10 cellular contexts compared by ENCODE assay signal in genomic region chr2:65382323-65382722, GRCh38. TPM values are rescaled to one million over a fixed set of nuclear protein-coding genes. Genes with fewer than 3 reads are reported as not detected.
A peak's percentile ranks its signal among the peaks of the same experiment; 100 is the strongest.
DNase-seq lines count a peak whose midpoint lies in the region; ATAC-seq, FAIRE-seq and TF ChIP-seq lines count a peak whose summit lies in the region.
"Had no signal": no experiment of that assay in that cellular context is flagged by ENCODE, and none has a peak within 500 bp of the region (broad histone marks: within the 10 kb centered on the region; RNA-seq: fewer than 3 reads in every experiment).

No MANE protein-coding gene starts in this region.

- no peaks in the 10 kb centered on the region for H3K27me3 ChIP-seq in KMS-11 (ENCODE audit: insufficient read depth, low read depth)
- no peaks in the 10 kb centered on the region for H3K27me3 ChIP-seq in pancreas
- no peaks in the 10 kb centered on the region for H3K27me3 ChIP-seq in A673 (replicated peaks; ENCODE audit: insufficient read depth, low read depth, low read length, poor library complexity)
- no peaks in the 10 kb centered on the region for H3K27me3 ChIP-seq in H7 (ENCODE audit: control insufficient read depth, insufficient read depth, low read length)

- no peaks in the 10 kb centered on the region for H4K20me1 ChIP-seq in KMS-11 (ENCODE audit: insufficient read depth)

- peak; percentile 33 for DNase-seq in AG10803 (ENCODE audit: low read depth)
- no peak for DNase-seq in chondrocyte (ENCODE audit: low spot score)
- DNase-seq in pancreas: no peak
- no peak for DNase-seq in NK-92 (lab: John Stamatoyannopoulos, UW; ENCODE audit: unreplicated experiment)
- no peak for DNase-seq in putamen (ENCODE audit: low spot score)
- DNase-seq in A673 (ENCODE audit: low spot score): no peak
- no peak for DNase-seq in H7

- peak overlapping the region; percentile 77 for H3K4me2 ChIP-seq in KMS-11

- H3K4me3 Mint-ChIP-seq in chondrocyte (ENCODE audit: unreplicated experiment): no peak overlapping the region
- H3K4me3 Mint-ChIP-seq: nephron progenitor cell had no signal

- FAIRE-seq in pancreas (lab: Jason Lieb, UNC): no peak
- FAIRE-seq: D721Med had no signal

- BruUV-seq in A673 (replicated peaks; lab: Mats Ljungman, UMichigan): no TSS peak

- no peak overlapping the region for H2AFZ ChIP-seq in KMS-11 (ENCODE audit: low read depth)

- peaks cover 58% of the 10 kb centered on the region for H3K79me2 ChIP-seq in KMS-11 (ENCODE audit: insufficient read depth, low read depth)

- no peaks in the 10 kb centered on the region for H3K9me3 ChIP-seq in pancreas
- no peaks in the 10 kb centered on the region for H3K9me3 ChIP-seq in A673 (ENCODE audit: low read depth, low read length, poor library complexity, severe bottlenecking)

- ATAC-seq in pancreas: peak in 1 of 4 donors; percentile 7

- CTCF ChIA-PET in A673 (lab: Charles Lee): no interaction called here

- H3K27ac ChIP-seq in KMS-11: peak overlapping the region; percentile 83
- H3K27ac ChIP-seq in pancreas: peak overlapping the region; percentile 64 to 76 (median 71)
- H3K27ac ChIP-seq in A673 (ENCODE audit: low read depth, low read length, poor library complexity, severe bottlenecking): no peak overlapping the region

- POLR2A ChIA-PET in A673 (lab: Charles Lee; ENCODE audit: low non-redundant PET): no interaction called here

- no peaks in the 10 kb centered on the region for H3K9me3 Mint-ChIP-seq in chondrocyte (ENCODE audit: low read depth)
- H3K9me3 Mint-ChIP-seq: nephron progenitor cell had no signal

- peak overlapping the region; percentile 86 for H3K27ac Mint-ChIP-seq in chondrocyte (ENCODE audit: unreplicated experiment)

- H3K9ac ChIP-seq in KMS-11: peak overlapping the region; percentile 2; the same call in 1 of the 2 replicates

- intact Hi-C loops in pancreas (cut with DNase I) (loop anchor here in 1 of 3 donors (10.0 kb wide), 1 partner anchor 52 kb away; the partner anchor contains the start of gene SPRED2), A673 (cut with micrococcal nuclease; ENCODE audit: unreplicated experiment) (no loop called here)

- TF ChIP-seq CTCF in AG10803 (conservative IDR thresholded peaks at IDR 0.05; ENCODE audit: low read length) (0 out of 2 replicates have a peak, but pooled peaks have one; percentile 7), KMS-11 (conservative IDR thresholded peaks at IDR 0.05; ENCODE audit: low read depth, low read length) (no peak), chondrocyte (IDR thresholded peaks at IDR 0.05) (peak; percentile 55), pancreas (IDR thresholded peaks at IDR 0.05) (no peak), A673 (conservative IDR thresholded peaks at IDR 0.05; ENCODE audit: low read depth, low read length) (no peak)

- no peaks in the 10 kb centered on the region for H3K27me3 Mint-ChIP-seq in chondrocyte (ENCODE audit: low read depth)

- H3K4me1 ChIP-seq in KMS-11 (ENCODE audit: low read depth, poor library complexity, severe bottlenecking): peaks cover 70% of the 10 kb centered on the region
- H3K4me1 ChIP-seq in pancreas: peaks cover 24 to 44% (median 33%) of the 10 kb centered on the region in 3 donors
- H3K4me1 ChIP-seq in A673 (ENCODE audit: insufficient read depth, low read length, poor library complexity, severe bottlenecking): peaks cover 48% of the 10 kb centered on the region

- WGBS in pancreas, 2 donors: 4 to 9% methylated on average over 1 of the region's 1 CpG

- H3K36me3 ChIP-seq in KMS-11 (ENCODE audit: insufficient read depth) (no peaks in the 10 kb centered on the region), pancreas (no peaks in the 10 kb centered on the region), A673 (ENCODE audit: insufficient read depth, low read length, poor library complexity, severe bottlenecking) (no peaks in the 10 kb centered on the region), H7 (replicated peaks; ENCODE audit: control insufficient read depth, insufficient read depth, low read length) (no peaks in the 10 kb centered on the region)

- H3K4me3 ChIP-seq in AG10803 (ENCODE audit: low read length): no peak overlapping the region
- H3K4me3 ChIP-seq in KMS-11 (IDR thresholded peaks at IDR 0.05; ENCODE audit: insufficient read depth, low read depth, low read length): no peak overlapping the region
- H3K4me3 ChIP-seq in pancreas: no peak overlapping the region
- no peak overlapping the region for H3K4me3 ChIP-seq in A673 (ENCODE audit: low read depth, low read length, poor library complexity, severe bottlenecking)
- no peak overlapping the region for H3K4me3 ChIP-seq in H7 (ENCODE audit: insufficient read depth, low read depth, low read length)

- H3K4me1 Mint-ChIP-seq in chondrocyte (ENCODE audit: low read depth): peaks cover 72% of the 10 kb centered on the region

- H3K36me3 Mint-ChIP-seq in chondrocyte (ENCODE audit: low read depth): no peaks in the 10 kb centered on the region

RNA-seq across cellular contexts. Expression of gene SPRED2, which starts 50.1 kb away (rescaled TPM):
- total RNA-seq in chondrocyte (21.5 to 26.1 TPM (median 23.1 TPM) in 3 replicates), pancreas (10 to 100 TPM; 13.8 to 20.0 (median 16.3) TPM), A673 (2021) (79.4 and 81.0 TPM in 2 replicates)
- polyA plus RNA-seq in pancreas: 10 to 100 TPM in 1 of 2 donors, 1 to 10 TPM in 1; 6.2 to 12.2 TPM
- 15.1 and 16.1 TPM in 2 replicates for total RNA-seq in H7 (2014; rRNA removed; shearing (Covaris generic))

Comparison
In these comparisons a context has a peak if more than half of its experiments do, and no peak if none do; other contexts are left out.
1. CTCF ChIP-seq: peak in AG10803 (single experiment) and chondrocyte (single experiment); none in KMS-11 (single experiment), pancreas (0 of 4) and A673 (single experiment).